8 cellular contexts compared by ENCODE assay signal in genomic region chr7:555551-556160, GRCh38.
"Had no signal": no experiment of that assay in that cellular context is flagged by ENCODE, and none has a peak within 500 bp of the region (broad histone marks: within the 10 kb centered on the region; RNA-seq: fewer than 3 reads in every experiment).

No MANE protein-coding gene starts in this region.

- DNase-seq: GM23248, GOT3, H9, HCEC 1CT, IMR-90 had no signal

- FAIRE-seq: H54, K562 had no signal

- H3K4me1 Mint-ChIP-seq: H9 had no signal

- H3K4me3 Mint-ChIP-seq: H9 had no signal

- ATAC-seq: K562 had no signal

- H3K27ac Mint-ChIP-seq: H9 had no signal

- H2AFZ ChIP-seq: GM23248 had no signal

- H3K4me3 ChIP-seq: GM23248, K562 had no signal

- H3K27ac ChIP-seq: GM23248, HL-60 had no signal

- H3K9ac ChIP-seq: GM23248 had no signal
